In genomic region chr17:17774009-17774881, GRCh38 we compare ENCODE assay signal across 12 cellular contexts.
DNase-seq lines count a peak whose midpoint lies in the region; ATAC-seq and TF ChIP-seq lines count a peak whose summit lies in the region.
"Had no signal": no experiment of that assay in that cellular context is flagged by ENCODE, and none has a peak within 500 bp of the region (broad histone marks: within the 10 kb centered on the region; RNA-seq: fewer than 3 reads in every experiment).

No MANE protein-coding gene starts in this region.

- no peaks in the 10 kb centered on the region for H3K36me3 Mint-ChIP-seq in activated CD8-positive, alpha-beta T cell treated with anti-CD3 and anti-CD28 coated beads for 36 hours (ENCODE audit: low read depth)
- H3K36me3 Mint-ChIP-seq in activated CD8-positive, alpha-beta T cell treated with anti-CD3 and anti-CD28 coated beads, Interleukin-2, amount 10 ng/mL, durations not matched to agents 7 days and 5 days (ENCODE audit: low read depth), result no peaks in the 10 kb centered on the region
- no peaks in the 10 kb centered on the region for H3K36me3 Mint-ChIP-seq in type B pancreatic cell
- H3K36me3 Mint-ChIP-seq: activated naive CD8-positive, alpha-beta T cell treated with anti-CD3 and anti-CD28 coated beads for 36 hours had no signal

- DNase-seq in activated CD8-positive, alpha-beta T cell treated with anti-CD3 and anti-CD28 coated beads for 36 hours, result no peak
- no peak for DNase-seq in activated CD8-positive, alpha-beta T cell treated with anti-CD3 and anti-CD28 coated beads, Interleukin-2, amount 10 ng/mL, durations not matched to agents 7 days and 5 days
- peak; percentile 54 to 73 for DNase-seq in breast epithelium (ENCODE audit: low spot score in 2 of 2)
- no peak for DNase-seq in left lobe of liver (ENCODE audit: low spot score)
- DNase-seq in type B pancreatic cell (ENCODE audit: extremely low spot score, unreplicated experiment), result no peak
- no peak for DNase-seq in activated CD4-positive, alpha-beta T cell treated with anti-CD3 and anti-CD28 coated beads, Interleukin-2, amount 50 U/mL, for 4 hours
- DNase-seq in NCI-H128 (lab: John Stamatoyannopoulos, UW; ENCODE audit: unreplicated experiment), result no peak
- DNase-seq in stimulated activated CD4-positive, alpha-beta T cell treated with anti-CD3 and anti-CD28 coated beads, Interleukin-4, amount 100 ng/mL, for 1 hour, result no peak
- DNase-seq: activated naive CD8-positive, alpha-beta T cell treated with anti-CD3 and anti-CD28 coated beads for 36 hours; NCI-H748 treated with DMSO at 0.1 percent for 48 hours had no signal

- intact Hi-C loops in activated CD8-positive, alpha-beta T cell treated with anti-CD3 and anti-CD28 coated beads for 36 hours (cut with micrococcal nuclease), result no loop called here
- intact Hi-C loops in breast epithelium (cut with DNase I; ENCODE audit: low total_unique reads), result no loop called here

- H3K27ac ChIP-seq in breast epithelium, result peak overlapping the region; percentile 85 to 88
- H3K27ac ChIP-seq: neutrophil had no signal

- no peak overlapping the region for H3K4me3 Mint-ChIP-seq in activated CD8-positive, alpha-beta T cell treated with anti-CD3 and anti-CD28 coated beads for 36 hours
- no peak overlapping the region for H3K4me3 Mint-ChIP-seq in activated CD8-positive, alpha-beta T cell treated with anti-CD3 and anti-CD28 coated beads, Interleukin-2, amount 10 ng/mL, durations not matched to agents 7 days and 5 days
- H3K4me3 Mint-ChIP-seq in type B pancreatic cell, result no peak overlapping the region
- H3K4me3 Mint-ChIP-seq: activated naive CD8-positive, alpha-beta T cell treated with anti-CD3 and anti-CD28 coated beads for 36 hours had no signal

- POLR2A ChIA-PET in activated CD8-positive, alpha-beta T cell treated with anti-CD3 and anti-CD28 coated beads for 36 hours (lab: Charles Lee), result interaction anchor here (1.0 to 1.1 kb wide), 2 partner anchors 32 to 74 kb away, joined by 3 to 4 read pairs; no protein-coding TSS in a partner anchor
- POLR2A ChIA-PET in activated CD8-positive, alpha-beta T cell treated with anti-CD3 and anti-CD28 coated beads, Interleukin-2, amount 10 ng/mL, durations not matched to agents 7 days and 5 days (lab: Charles Lee), result no interaction called here

- no peaks in the 10 kb centered on the region for H3K9me3 Mint-ChIP-seq in activated CD8-positive, alpha-beta T cell treated with anti-CD3 and anti-CD28 coated beads for 36 hours
- no peaks in the 10 kb centered on the region for H3K9me3 Mint-ChIP-seq in activated CD8-positive, alpha-beta T cell treated with anti-CD3 and anti-CD28 coated beads, Interleukin-2, amount 10 ng/mL, durations not matched to agents 7 days and 5 days (ENCODE audit: insufficient read depth)
- H3K9me3 Mint-ChIP-seq in type B pancreatic cell, result no peaks in the 10 kb centered on the region
- H3K9me3 Mint-ChIP-seq: activated naive CD8-positive, alpha-beta T cell treated with anti-CD3 and anti-CD28 coated beads for 36 hours had no signal

- peaks cover 6 to 12% of the 10 kb centered on the region in 2 donors for H3K4me1 ChIP-seq in breast epithelium

- no peaks in the 10 kb centered on the region for H3K36me3 ChIP-seq in breast epithelium
- H3K36me3 ChIP-seq: neutrophil had no signal

- no peaks in the 10 kb centered on the region for H3K9me3 ChIP-seq in breast epithelium
- H3K9me3 ChIP-seq: BLaER1 treated with 17β-estradiol and CSF1 and Interleukin-3, amounts not matched to agents 10 nM and 100 nM; neutrophil had no signal

- peaks cover 16% of the 10 kb centered on the region for H3K4me1 Mint-ChIP-seq in activated CD8-positive, alpha-beta T cell treated with anti-CD3 and anti-CD28 coated beads for 36 hours (ENCODE audit: low read depth)
- H3K4me1 Mint-ChIP-seq in activated CD8-positive, alpha-beta T cell treated with anti-CD3 and anti-CD28 coated beads, Interleukin-2, amount 10 ng/mL, durations not matched to agents 7 days and 5 days (ENCODE audit: low read depth), result peaks cover 9% of the 10 kb centered on the region
- H3K4me1 Mint-ChIP-seq in type B pancreatic cell (ENCODE audit: unreplicated experiment), result peaks cover 54% of the 10 kb centered on the region

- ATAC-seq in activated CD8-positive, alpha-beta T cell treated with anti-CD3 and anti-CD28 coated beads for 36 hours, result peak; percentile 39
- no peak for ATAC-seq in activated CD8-positive, alpha-beta T cell treated with anti-CD3 and anti-CD28 coated beads, Interleukin-2, amount 10 ng/mL, durations not matched to agents 7 days and 5 days
- peak; percentile 51 for ATAC-seq in left lobe of liver

- no peak overlapping the region for H3K4me3 ChIP-seq in breast epithelium
- H3K4me3 ChIP-seq: BLaER1 treated with 17β-estradiol and CSF1 and Interleukin-3, amounts not matched to agents 10 nM and 100 nM had no signal

- CTCF ChIA-PET in activated CD8-positive, alpha-beta T cell treated with anti-CD3 and anti-CD28 coated beads for 36 hours (lab: Charles Lee), result interaction anchor here (1.3 kb wide), 1 partner anchor 10 kb away, joined by 6 read pairs; no protein-coding TSS in a partner anchor
- CTCF ChIA-PET in activated CD8-positive, alpha-beta T cell treated with anti-CD3 and anti-CD28 coated beads, Interleukin-2, amount 10 ng/mL, durations not matched to agents 7 days and 5 days (lab: Charles Lee), result interaction anchor here (1.0 to 1.2 kb wide), 2 partner anchors 34 to 93 kb away, joined by 3 read pairs; partner anchors contain the start of gene RAI1

- no peak for TF ChIP-seq CTCF in activated CD8-positive, alpha-beta T cell treated with anti-CD3 and anti-CD28 coated beads for 36 hours (IDR thresholded peaks at IDR 0.05)
- TF ChIP-seq CTCF in breast epithelium (IDR thresholded peaks at IDR 0.05) (peak; percentile 23 to 60 (median 52)), type B pancreatic cell (conservative IDR thresholded peaks at IDR 0.05) (no peak)

- H3K27me3 ChIP-seq in breast epithelium, result no peaks in the 10 kb centered on the region
- H3K27me3 ChIP-seq: BLaER1 treated with 17β-estradiol and CSF1 and Interleukin-3, amounts not matched to agents 10 nM and 100 nM; neutrophil had no signal

- H3K27me3 Mint-ChIP-seq in activated CD8-positive, alpha-beta T cell treated with anti-CD3 and anti-CD28 coated beads for 36 hours, result no peaks in the 10 kb centered on the region
- H3K27me3 Mint-ChIP-seq in activated CD8-positive, alpha-beta T cell treated with anti-CD3 and anti-CD28 coated beads, Interleukin-2, amount 10 ng/mL, durations not matched to agents 7 days and 5 days (ENCODE audit: low read depth), result no peaks in the 10 kb centered on the region
- no peaks in the 10 kb centered on the region for H3K27me3 Mint-ChIP-seq in type B pancreatic cell
- H3K27me3 Mint-ChIP-seq: activated naive CD8-positive, alpha-beta T cell treated with anti-CD3 and anti-CD28 coated beads for 36 hours had no signal

- TF ChIP-seq POLR2A in breast epithelium (IDR thresholded peaks at IDR 0.05), result no peak

- H3K27ac Mint-ChIP-seq in activated CD8-positive, alpha-beta T cell treated with anti-CD3 and anti-CD28 coated beads for 36 hours, result no peak overlapping the region
- no peak overlapping the region for H3K27ac Mint-ChIP-seq in activated CD8-positive, alpha-beta T cell treated with anti-CD3 and anti-CD28 coated beads, Interleukin-2, amount 10 ng/mL, durations not matched to agents 7 days and 5 days
- H3K27ac Mint-ChIP-seq in type B pancreatic cell, result peak overlapping the region; percentile 48
- H3K27ac Mint-ChIP-seq: activated naive CD8-positive, alpha-beta T cell treated with anti-CD3 and anti-CD28 coated beads for 36 hours had no signal

Comparison
In these comparisons a context has a peak if more than half of its experiments do, and no peak if none do; other contexts are left out.
1. DNase-seq: peak in breast epithelium (2 of 2); none in activated CD8-positive, alpha-beta T cell treated with anti-CD3 and anti-CD28 coated beads for 36 hours (single experiment), activated CD8-positive, alpha-beta T cell treated with anti-CD3 and anti-CD28 coated beads, Interleukin-2, amount 10 ng/mL, durations not matched to agents 7 days and 5 days (single experiment), left lobe of liver (single experiment), type B pancreatic cell (single experiment), activated CD4-positive, alpha-beta T cell treated with anti-CD3 and anti-CD28 coated beads, Interleukin-2, amount 50 U/mL, for 4 hours (0 of 2), NCI-H128 (single experiment) and stimulated activated CD4-positive, alpha-beta T cell treated with anti-CD3 and anti-CD28 coated beads, Interleukin-4, amount 100 ng/mL, for 1 hour (single experiment).
2. CTCF ChIP-seq: peak in breast epithelium (3 of 3); none in activated CD8-positive, alpha-beta T cell treated with anti-CD3 and anti-CD28 coated beads for 36 hours (single experiment) and type B pancreatic cell (single experiment).